In the genomic region with DNA sequence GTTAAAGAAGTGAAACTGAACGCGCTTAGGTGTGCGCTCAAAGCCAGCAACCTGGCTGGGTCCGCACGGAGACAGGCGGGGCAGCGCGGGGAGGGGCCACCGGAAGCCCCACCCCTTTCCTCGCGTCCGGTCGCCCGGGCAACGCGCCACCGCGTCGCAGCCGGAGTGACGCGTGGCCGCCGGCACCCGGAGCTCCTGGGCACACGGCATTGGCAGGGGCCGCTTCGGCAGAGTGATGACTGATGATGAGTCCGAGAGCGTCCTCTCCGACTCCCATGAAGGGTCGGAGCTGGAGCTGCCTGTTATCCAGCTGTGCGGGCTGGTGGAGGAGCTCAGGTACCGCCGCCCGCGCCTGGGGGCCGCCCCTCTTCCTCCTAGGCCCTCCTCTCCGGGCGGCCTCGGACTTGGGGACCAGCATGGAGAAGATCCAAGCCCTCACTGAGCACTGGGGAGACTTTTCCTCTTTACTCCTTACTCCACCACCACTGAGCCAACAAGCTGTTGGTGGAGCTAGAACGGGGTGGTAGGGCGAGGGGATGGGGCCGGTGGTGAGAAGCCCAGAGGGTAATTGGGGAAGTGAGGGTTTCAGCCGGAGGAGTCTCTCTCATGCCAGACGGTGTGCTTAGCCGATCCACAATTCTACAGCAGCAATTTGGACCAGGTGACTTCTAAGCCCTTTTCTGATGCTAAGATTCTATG, we compare ENCODE assay signal across 7 cellular contexts. TPM values are rescaled to one million over a fixed set of nuclear protein-coding genes. Genes with fewer than 3 reads are reported as not detected.
DNase-seq lines count a peak whose midpoint lies in the region; ATAC-seq and TF ChIP-seq lines count a peak whose summit lies in the region.

No MANE protein-coding gene starts in this region.

- ATAC-seq in HG02623 (IDR thresholded peaks at IDR 0.05; ENCODE audit: unreplicated experiment): peak; percentile 87

- TF ChIP-seq EP300 in sigmoid colon (IDR thresholded peaks at IDR 0.05): no peak

- in situ Hi-C loops in GM13977 (cut with MboI; ENCODE audit: low pct_unique_long_range_greater_than_20kb, low sequenced_read_pairs, unreplicated experiment): no loop called here

- H3K4me1 ChIP-seq in iPS DF 6.9 (ENCODE audit: control insufficient read depth, insufficient read depth, low read length): no peaks in the 10 kb centered on the region
- H3K4me1 ChIP-seq in sigmoid colon: peaks cover 0 to 16% (median 6%) of the 10 kb centered on the region in 4 donors

- DNase-seq in GM13977 (ENCODE audit: low spot score): peak; percentile 92
- peak; percentile 62 for DNase-seq in NCI-H1105 (lab: John Stamatoyannopoulos, UW)
- peak; percentile 78 for DNase-seq in T-helper 9 cell
- DNase-seq in astrocyte of the hippocampus (ENCODE audit: low read depth, low spot score): peak; percentile 92
- DNase-seq in iPS DF 6.9 (ENCODE audit: low read depth, low spot score): peak; percentile 64
- DNase-seq in sigmoid colon: peak; percentile 82

- H3K9me3 ChIP-seq in iPS DF 6.9 (ENCODE audit: control insufficient read depth, insufficient read depth, low read length) (no peaks in the 10 kb centered on the region), sigmoid colon (no peaks in the 10 kb centered on the region)

- intact Hi-C loops in sigmoid colon (cut with DNase I): loop anchor here (5.0 kb wide), 2 partner anchors 142 to 382 kb away; partner anchors contain the start of gene GINS3

- H3K36me3 ChIP-seq in iPS DF 6.9 (ENCODE audit: control insufficient read depth, insufficient read depth, low read length): 0 out of 2 replicates have a peak, but pooled peaks cover 3% of the 10 kb centered on the region
- H3K36me3 ChIP-seq in sigmoid colon: no peaks in the 10 kb centered on the region

- no peak for TF ChIP-seq POLR2A in sigmoid colon (IDR thresholded peaks at IDR 0.05)

- TF ChIP-seq CTCF in GM13977 (IDR thresholded peaks at IDR 0.05; ENCODE audit: extremely low read depth, insufficient read depth, missing control alignments) (no peak), sigmoid colon (IDR thresholded peaks at IDR 0.05) (no peak)

- H3K27ac ChIP-seq in iPS DF 6.9 (ENCODE audit: low read length): no peak overlapping the region
- H3K27ac ChIP-seq in sigmoid colon: peak overlapping the region; percentile 39 to 67 (median 62)

- WGBS in iPS DF 6.9 (ENCODE audit: insufficient coverage, insufficient read length): no CpG with 5 or more reads among the region's 47 CpGs
- WGBS in sigmoid colon, 2 donors: 1% methylated on average over 47 of the region's 47 CpGs

- peak overlapping the region; percentile 68 for H3K4me3 ChIP-seq in iPS DF 6.9 (ENCODE audit: low read length)
- peak overlapping the region; percentile 46 to 70 (median 58) for H3K4me3 ChIP-seq in sigmoid colon

- no peaks in the 10 kb centered on the region for H3K27me3 ChIP-seq in iPS DF 6.9 (ENCODE audit: control insufficient read depth, insufficient read depth, low read length)
- no peaks in the 10 kb centered on the region for H3K27me3 ChIP-seq in sigmoid colon

RNA-seq across cellular contexts. Expression of gene PRSS54, which starts 44.9 kb away (rescaled TPM):
- total RNA-seq in sigmoid colon: not detected
- not detected for polyA plus RNA-seq in sigmoid colon

RNA-seq across cellular contexts. Expression of gene CSNK2A2, which starts 52.0 kb away (rescaled TPM):
- total RNA-seq in sigmoid colon: 10 to 100 TPM; 29.5 to 79.8 (median 33.0) TPM
- 10 to 100 TPM; 14.1 to 26.2 (median 21.0) TPM for polyA plus RNA-seq in sigmoid colon
